In the genomic region with DNA sequence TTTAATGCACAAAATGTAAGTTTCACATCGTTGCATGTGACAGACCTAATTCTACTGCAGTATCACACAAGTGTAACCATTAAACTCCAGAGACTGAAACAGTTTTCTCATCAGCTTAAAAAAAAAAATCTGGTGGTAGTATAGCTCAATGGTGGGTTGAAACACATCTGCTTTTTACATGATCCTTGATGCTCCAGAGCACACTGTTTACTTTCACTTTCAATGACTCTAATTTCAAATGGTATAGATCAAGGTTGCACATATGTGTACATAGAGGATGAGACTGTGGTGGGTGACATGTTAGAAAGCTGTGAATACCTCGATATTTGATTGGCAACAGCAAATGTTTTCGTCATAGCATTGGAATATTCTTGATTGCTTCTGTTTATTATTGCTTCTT, we compare ENCODE assay signal across 13 cellular contexts. TPM values are rescaled to one million over a fixed set of nuclear protein-coding genes. Genes with fewer than 3 reads are reported as not detected.
DNase-seq lines count a peak whose midpoint lies in the region; ATAC-seq, FAIRE-seq and TF ChIP-seq lines count a peak whose summit lies in the region.
"Had no signal": no experiment of that assay in that cellular context is flagged by ENCODE, and none has a peak within 500 bp of the region (broad histone marks: within the 10 kb centered on the region; RNA-seq: fewer than 3 reads in every experiment).

No MANE protein-coding gene starts in this region.

- H3K9me3 ChIP-seq in CD8-positive, alpha-beta T cell (ENCODE audit: low read length), result no peaks in the 10 kb centered on the region
- no peaks in the 10 kb centered on the region for H3K9me3 ChIP-seq in PC-9 (ENCODE audit: insufficient read depth, low read depth)
- H3K9me3 ChIP-seq: Peyer's patch, thyroid gland had no signal

- peaks cover 4% of the 10 kb centered on the region for H3K4me1 ChIP-seq in CD8-positive, alpha-beta T cell (ENCODE audit: insufficient read depth, low read length)
- no peaks in the 10 kb centered on the region for H3K4me1 ChIP-seq in PC-9 (replicated peaks; ENCODE audit: insufficient read depth)
- H3K4me1 ChIP-seq: thyroid gland had no signal

- H3K4me2 ChIP-seq in PC-9, result no peak overlapping the region

- DNase-seq in CD8-positive, alpha-beta T cell, result no peak
- DNase-seq in activated CD8-positive, alpha-beta T cell treated with anti-CD3 and anti-CD28 coated beads, Interleukin-2, amount 10 ng/mL, durations not matched to agents 7 days and 5 days, result no peak
- no peak for DNase-seq in HPDE6-E6E7 (ENCODE audit: extremely low spot score)
- no peak for DNase-seq in frontal cortex (ENCODE audit: low spot score in 2 of 2)
- no peak for DNase-seq in AML-193 (lab: John Stamatoyannopoulos, UW)
- DNase-seq in PC-9, result no peak
- DNase-seq: MV-4-11, Peyer's patch, thyroid gland, WERI-Rb-1 had no signal

- H3K36me3 Mint-ChIP-seq in CD8-positive, alpha-beta T cell, result peaks cover 2% of the 10 kb centered on the region
- H3K36me3 Mint-ChIP-seq in activated CD8-positive, alpha-beta T cell treated with anti-CD3 and anti-CD28 coated beads, Interleukin-2, amount 10 ng/mL, durations not matched to agents 7 days and 5 days (ENCODE audit: low read depth), result peaks cover 31% of the 10 kb centered on the region

- no peaks in the 10 kb centered on the region for H3F3A ChIP-seq in PC-9 (ENCODE audit: insufficient read depth, low read depth)

- no peak overlapping the region for H2AFZ ChIP-seq in PC-9

- H3K9me3 Mint-ChIP-seq in CD8-positive, alpha-beta T cell, result no peaks in the 10 kb centered on the region
- H3K9me3 Mint-ChIP-seq in activated CD8-positive, alpha-beta T cell treated with anti-CD3 and anti-CD28 coated beads, Interleukin-2, amount 10 ng/mL, durations not matched to agents 7 days and 5 days (ENCODE audit: insufficient read depth), result peaks cover 3% of the 10 kb centered on the region

- H3K27ac ChIP-seq in CD8-positive, alpha-beta T cell (ENCODE audit: low read depth, low read length), result no peak overlapping the region
- no peak overlapping the region for H3K27ac ChIP-seq in PC-9
- H3K27ac ChIP-seq: Peyer's patch, thyroid gland, WERI-Rb-1 had no signal

- H3K27ac Mint-ChIP-seq in CD8-positive, alpha-beta T cell, result no peak overlapping the region
- no peak overlapping the region for H3K27ac Mint-ChIP-seq in activated CD8-positive, alpha-beta T cell treated with anti-CD3 and anti-CD28 coated beads, Interleukin-2, amount 10 ng/mL, durations not matched to agents 7 days and 5 days

- CTCF ChIA-PET in CD8-positive, alpha-beta T cell (lab: Charles Lee), result interaction anchor here (0.6 to 1.4 kb wide), 2 partner anchors 24 to 40 kb away, joined by 3 read pairs; no protein-coding TSS in a partner anchor
- CTCF ChIA-PET in activated CD8-positive, alpha-beta T cell treated with anti-CD3 and anti-CD28 coated beads, Interleukin-2, amount 10 ng/mL, durations not matched to agents 7 days and 5 days (lab: Charles Lee), result interaction anchor here (0.6 to 2.0 kb wide), 11 partner anchors 14 to 122 kb away, joined by 3 to 8 read pairs (median 3); no protein-coding TSS in a partner anchor
- CTCF ChIA-PET in PC-9 (lab: Charles Lee), result interaction anchor here (0.6 kb wide), 1 partner anchor 1456 kb away, joined by 3 read pairs; no protein-coding TSS in a partner anchor

- no peaks in the 10 kb centered on the region for H3K36me3 ChIP-seq in CD8-positive, alpha-beta T cell (ENCODE audit: insufficient read depth, low read length)
- no peaks in the 10 kb centered on the region for H3K36me3 ChIP-seq in PC-9 (ENCODE audit: low read depth)
- H3K36me3 ChIP-seq: Peyer's patch, thyroid gland, WERI-Rb-1 had no signal

- H3K27me3 ChIP-seq in CD8-positive, alpha-beta T cell (ENCODE audit: insufficient read depth, low read length), result no peaks in the 10 kb centered on the region
- no peaks in the 10 kb centered on the region for H3K27me3 ChIP-seq in PC-9 (ENCODE audit: insufficient read depth, low read depth)
- H3K27me3 ChIP-seq: Peyer's patch, thyroid gland had no signal

- H3K79me2 ChIP-seq in PC-9 (ENCODE audit: low read depth), result no peaks in the 10 kb centered on the region

- peaks cover 40% of the 10 kb centered on the region for H3K4me1 Mint-ChIP-seq in CD8-positive, alpha-beta T cell (ENCODE audit: low read depth)
- peaks cover 50% of the 10 kb centered on the region for H3K4me1 Mint-ChIP-seq in activated CD8-positive, alpha-beta T cell treated with anti-CD3 and anti-CD28 coated beads, Interleukin-2, amount 10 ng/mL, durations not matched to agents 7 days and 5 days (ENCODE audit: low read depth)

- POLR2A ChIA-PET in CD8-positive, alpha-beta T cell (lab: Charles Lee), result no interaction called here
- POLR2A ChIA-PET in activated CD8-positive, alpha-beta T cell treated with anti-CD3 and anti-CD28 coated beads, Interleukin-2, amount 10 ng/mL, durations not matched to agents 7 days and 5 days (lab: Charles Lee), result interaction anchor here (0.6 to 1.6 kb wide), 4 partner anchors 15 to 34 kb away, joined by 3 to 4 read pairs (median 3); a partner anchor contains a TSS
- POLR2A ChIA-PET in PC-9 (lab: Charles Lee; ENCODE audit: unreplicated experiment), result interaction anchor here (0.6 kb wide), 1 partner anchor 60 kb away, joined by 16 read pairs; no protein-coding TSS in a partner anchor

- H3K4me3 Mint-ChIP-seq in CD8-positive, alpha-beta T cell, result peak overlapping the region; percentile 9
- H3K4me3 Mint-ChIP-seq in activated CD8-positive, alpha-beta T cell treated with anti-CD3 and anti-CD28 coated beads, Interleukin-2, amount 10 ng/mL, durations not matched to agents 7 days and 5 days, result no peak overlapping the region

- no peak overlapping the region for H3K4me3 ChIP-seq in CD8-positive, alpha-beta T cell (ENCODE audit: low read depth, low read length)
- no peak overlapping the region for H3K4me3 ChIP-seq in PC-9
- H3K4me3 ChIP-seq: Peyer's patch, thyroid gland had no signal

- ATAC-seq in CD8-positive, alpha-beta T cell, result no peak
- ATAC-seq in GM19351 (IDR thresholded peaks at IDR 0.05; ENCODE audit: unreplicated experiment), result peak; percentile 52
- peak; percentile 53 for ATAC-seq in HG03135 (IDR thresholded peaks at IDR 0.05; ENCODE audit: unreplicated experiment)
- peak; percentile 90 for ATAC-seq in activated CD8-positive, alpha-beta T cell treated with anti-CD3 and anti-CD28 coated beads, Interleukin-2, amount 10 ng/mL, durations not matched to agents 7 days and 5 days

- no peaks in the 10 kb centered on the region for H3K9me2 ChIP-seq in PC-9 (ENCODE audit: insufficient read depth)

- no peak for TF ChIP-seq CTCF in CD8-positive, alpha-beta T cell (IDR thresholded peaks at IDR 0.05)
- no peak for TF ChIP-seq CTCF in PC-9 (conservative IDR thresholded peaks at IDR 0.05)

- no peaks in the 10 kb centered on the region; the same call in 1 of the 2 replicates for H4K20me1 ChIP-seq in PC-9 (ENCODE audit: insufficient read depth)

- no peaks in the 10 kb centered on the region for H3K27me3 Mint-ChIP-seq in CD8-positive, alpha-beta T cell (ENCODE audit: low read depth)
- no peaks in the 10 kb centered on the region for H3K27me3 Mint-ChIP-seq in activated CD8-positive, alpha-beta T cell treated with anti-CD3 and anti-CD28 coated beads, Interleukin-2, amount 10 ng/mL, durations not matched to agents 7 days and 5 days (ENCODE audit: low read depth)

- BruUV-seq in PC-9 (replicated peaks; lab: Mats Ljungman, UMichigan), result no TSS peak

- intact Hi-C loops in CD8-positive, alpha-beta T cell (cut with DNase I, micrococcal nuclease), result no loop called here
- intact Hi-C loops in PC-9 (cut with micrococcal nuclease; ENCODE audit: unreplicated experiment), result no loop called here

- FAIRE-seq in frontal cortex (lab: Jason Lieb, UNC), result no peak
- FAIRE-seq: endothelial cell of umbilical vein had no signal

RNA-seq across cellular contexts. Expression of a gene that starts 22.4 kb away (rescaled TPM):
- 10 to 100 TPM; 11.2 to 16.5 TPM for total RNA-seq in CD8-positive, alpha-beta T cell
- 10 to 100 TPM; 26.2 to 26.9 TPM for total RNA-seq in activated CD8-positive, alpha-beta T cell treated with anti-CD3 and anti-CD28 coated beads, Interleukin-2, amount 10 ng/mL, durations not matched to agents 7 days and 5 days
- total RNA-seq in frontal cortex (1.2 TPM), PC-9 (2021) (4.1 and 5.7 TPM in 2 replicates)
